Comparison of ENCODE assay signal across 8 cellular contexts in genomic region chr5:155943516-155944407, GRCh38.
DNase-seq lines count a peak whose midpoint lies in the region; ATAC-seq and TF ChIP-seq lines count a peak whose summit lies in the region.

No MANE protein-coding gene starts in this region.

- H3K27ac ChIP-seq in DND-41 (ENCODE audit: low read length) (no peak overlapping the region), right cardiac atrium (ENCODE audit: low read length) (no peak overlapping the region)

- H2AFZ ChIP-seq in DND-41 (ENCODE audit: low read depth, low read length): no peak overlapping the region

- no peaks in the 10 kb centered on the region for H3K79me2 ChIP-seq in DND-41 (ENCODE audit: insufficient read depth, low read length)

- DNase-seq in DND-41: peak; percentile 23
- DNase-seq in NT2/D1 (ENCODE audit: low read depth, low spot score): peak; percentile 36
- peak in 31 of 56 donors; percentile 1 to 69 (median 19) for DNase-seq in amygdala (lab: John Stamatoyannopoulos, UW)
- DNase-seq in right cardiac atrium: peak; percentile 28 to 72 (median 70)
- DNase-seq in sciatic nerve (ENCODE audit: low spot score): peak; percentile 61
- DNase-seq in DMS153 treated with DMSO at 0.1 percent for 48 hours (lab: John Stamatoyannopoulos, UW; ENCODE audit: unreplicated experiment): no peak

- peak; percentile 74 for TF ChIP-seq CTCF in DND-41 (IDR thresholded peaks at IDR 0.05; ENCODE audit: borderline replicate concordance, extremely low read depth, low read length, poor library complexity, severe bottlenecking)

- H3K27me3 ChIP-seq in DND-41 (ENCODE audit: insufficient read depth, low read length, poor library complexity): no peaks in the 10 kb centered on the region
- H3K27me3 ChIP-seq in NT2/D1 (ENCODE audit: insufficient read depth, insufficient read length): no peaks in the 10 kb centered on the region
- no peaks in the 10 kb centered on the region for H3K27me3 ChIP-seq in right cardiac atrium (ENCODE audit: control insufficient read depth, insufficient read depth)

- no peaks in the 10 kb centered on the region for H3K4me1 ChIP-seq in DND-41 (ENCODE audit: insufficient read depth, low read length)
- no peaks in the 10 kb centered on the region for H3K4me1 ChIP-seq in NT2/D1 (ENCODE audit: insufficient read depth, insufficient read length)
- H3K4me1 ChIP-seq in right cardiac atrium (ENCODE audit: control insufficient read depth, insufficient read depth, low read length): no peaks in the 10 kb centered on the region

- H3K9ac ChIP-seq in DND-41 (ENCODE audit: low read depth, low read length) (no peak overlapping the region), NT2/D1 (ENCODE audit: insufficient read length, low read depth) (no peak overlapping the region)

- intact Hi-C loops in right cardiac atrium (cut with DNase I) (loop anchor here in 3 of 4 donors (2.0 to 10.0 kb wide), 3 partner anchors 381 to 884 kb away; partner anchors contain the start of gene SGCD (in 1 of the 3)), sciatic nerve (cut with DNase I) (no loop called here)

- H3K4me3 ChIP-seq in DND-41 (ENCODE audit: low read depth in 1 of 2, low read length in 2 of 2) (no peak overlapping the region), NT2/D1 (ENCODE audit: insufficient read length, low read depth) (no peak overlapping the region), right cardiac atrium (ENCODE audit: low read length) (no peak overlapping the region)

- H4K20me1 ChIP-seq in DND-41 (ENCODE audit: insufficient read depth, low read length): no peaks in the 10 kb centered on the region

- ATAC-seq in DND-41 (ENCODE audit: insufficient read depth, low read depth) (peak; percentile 68; the same call in 2 of the 3 replicates), GM19463 (IDR thresholded peaks at IDR 0.05; ENCODE audit: unreplicated experiment) (peak; percentile 81), HG03442 (IDR thresholded peaks at IDR 0.05; ENCODE audit: unreplicated experiment) (peak; percentile 94), right cardiac atrium (peak; percentile 75 to 79), sciatic nerve (no peak)

- no peak overlapping the region for H3K4me2 ChIP-seq in DND-41 (ENCODE audit: insufficient read depth, low read length)

- H3K9me3 ChIP-seq in DND-41 (ENCODE audit: insufficient read depth, low read length, severe bottlenecking) (no peaks in the 10 kb centered on the region), NT2/D1 (ENCODE audit: insufficient read depth, low read length) (no peaks in the 10 kb centered on the region), right cardiac atrium (ENCODE audit: control insufficient read depth, low read length) (no peaks in the 10 kb centered on the region)

- 25% methylated on average over 2 of the region's 2 CpGs for WGBS in right cardiac atrium

- no peaks in the 10 kb centered on the region for H3K36me3 ChIP-seq in DND-41 (ENCODE audit: insufficient read depth, low read length)
- no peaks in the 10 kb centered on the region for H3K36me3 ChIP-seq in NT2/D1 (ENCODE audit: insufficient read depth, insufficient read length, low read length)
